In the genomic region with DNA sequence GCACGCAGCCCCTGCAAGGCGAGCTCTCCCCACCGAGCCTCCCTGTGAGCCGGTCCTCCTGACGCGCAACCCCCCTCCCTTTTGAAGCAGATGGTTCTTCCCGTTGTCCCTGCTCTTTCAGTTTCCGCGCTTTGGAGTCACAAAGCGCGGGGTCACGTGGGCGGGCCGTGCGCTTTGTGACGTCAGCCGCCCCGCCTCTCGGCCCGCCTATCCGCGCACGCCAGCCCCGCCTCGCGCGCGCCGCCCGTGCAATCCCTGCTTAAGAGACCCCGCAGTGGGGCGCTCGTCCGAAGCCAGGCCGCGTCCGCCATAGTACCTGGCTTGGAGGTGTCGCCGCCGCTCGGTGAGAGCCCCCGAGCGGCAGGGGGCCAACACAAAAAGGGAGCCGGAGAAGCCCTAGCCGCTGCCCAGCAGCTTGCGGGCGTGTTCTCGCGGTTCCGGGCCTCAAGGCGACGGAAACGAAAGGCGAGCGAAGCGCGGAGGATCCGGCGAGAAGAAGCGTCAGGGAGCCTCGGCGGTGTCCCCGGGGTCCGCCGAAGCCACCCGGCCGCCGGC, we compare ENCODE assay signal across 8 cellular contexts. TPM values are rescaled to one million over a fixed set of nuclear protein-coding genes. Genes with fewer than 3 reads are reported as not detected.
A peak's percentile ranks its signal among the peaks of the same experiment; 100 is the strongest.
DNase-seq lines count a peak whose midpoint lies in the region; ATAC-seq and TF ChIP-seq lines count a peak whose summit lies in the region.

A gene with protein sequence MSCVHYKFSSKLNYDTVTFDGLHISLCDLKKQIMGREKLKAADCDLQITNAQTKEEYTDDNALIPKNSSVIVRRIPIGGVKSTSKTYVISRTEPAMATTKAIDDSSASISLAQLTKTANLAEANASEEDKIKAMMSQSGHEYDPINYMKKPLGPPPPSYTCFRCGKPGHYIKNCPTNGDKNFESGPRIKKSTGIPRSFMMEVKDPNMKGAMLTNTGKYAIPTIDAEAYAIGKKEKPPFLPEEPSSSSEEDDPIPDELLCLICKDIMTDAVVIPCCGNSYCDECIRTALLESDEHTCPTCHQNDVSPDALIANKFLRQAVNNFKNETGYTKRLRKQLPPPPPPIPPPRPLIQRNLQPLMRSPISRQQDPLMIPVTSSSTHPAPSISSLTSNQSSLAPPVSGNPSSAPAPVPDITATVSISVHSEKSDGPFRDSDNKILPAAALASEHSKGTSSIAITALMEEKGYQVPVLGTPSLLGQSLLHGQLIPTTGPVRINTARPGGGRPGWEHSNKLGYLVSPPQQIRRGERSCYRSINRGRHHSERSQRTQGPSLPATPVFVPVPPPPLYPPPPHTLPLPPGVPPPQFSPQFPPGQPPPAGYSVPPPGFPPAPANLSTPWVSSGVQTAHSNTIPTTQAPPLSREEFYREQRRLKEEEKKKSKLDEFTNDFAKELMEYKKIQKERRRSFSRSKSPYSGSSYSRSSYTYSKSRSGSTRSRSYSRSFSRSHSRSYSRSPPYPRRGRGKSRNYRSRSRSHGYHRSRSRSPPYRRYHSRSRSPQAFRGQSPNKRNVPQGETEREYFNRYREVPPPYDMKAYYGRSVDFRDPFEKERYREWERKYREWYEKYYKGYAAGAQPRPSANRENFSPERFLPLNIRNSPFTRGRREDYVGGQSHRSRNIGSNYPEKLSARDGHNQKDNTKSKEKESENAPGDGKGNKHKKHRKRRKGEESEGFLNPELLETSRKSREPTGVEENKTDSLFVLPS (N-terminal part only) (plus strand): TSS at position 272 of the 555 bp plus-strand sequence. CDS start 1,061 bp downstream, outside the sequence.

- ATAC-seq in HG02571 (IDR thresholded peaks at IDR 0.05; ENCODE audit: unreplicated experiment): peak; percentile 80
- peak; percentile 97 for ATAC-seq in omental fat pad (ENCODE audit: low FRiP score)

- H3K9me3 ChIP-seq in SK-N-SH (no peaks in the 10 kb centered on the region), testis (no peaks in the 10 kb centered on the region)

- H4K20me1 ChIP-seq in SK-N-SH (ENCODE audit: insufficient read depth): peaks cover 43% of the 10 kb centered on the region

- POLR2A ChIA-PET in GM10248 (lab: Yijun Ruan, JAX): no interaction called here
- POLR2A ChIA-PET in SK-N-SH (lab: Yijun Ruan, JAX): interaction anchor here (0.7 to 1.2 kb wide), 2 partner anchors 10 to 22 kb away, joined by 5 read pairs; no protein-coding TSS in a partner anchor

- peaks cover 46% of the 10 kb centered on the region for H3K4me1 Mint-ChIP-seq in activated naive CD4-positive, alpha-beta T cell treated with anti-CD3 and anti-CD28 coated beads, Interleukin-2, amount 50 U/mL, for 24 hours

- H3K36me3 Mint-ChIP-seq in activated naive CD4-positive, alpha-beta T cell treated with anti-CD3 and anti-CD28 coated beads, Interleukin-2, amount 50 U/mL, for 24 hours: peaks cover 16% of the 10 kb centered on the region

- peak within 1 kb of the TSS; percentile 89 to 97 for H3K4me3 ChIP-seq in SK-N-SH (ENCODE audit: low read depth in 2 of 2, low read length in 1 of 2)
- peak within 1 kb of the TSS; percentile 92 to 96 for H3K4me3 ChIP-seq in testis

- DNase-seq in GM10248 (ENCODE audit: extremely low spot score) (peak; percentile 93), NCI-H1048 (lab: John Stamatoyannopoulos, UW) (peak; percentile 78), SK-N-SH (peak; percentile 94), glomerular endothelial cell (ENCODE audit: extremely low read depth, low read depth, low spot score) (peak; percentile 68), omental fat pad (ENCODE audit: low spot score) (peak; percentile 86), testis (peak; percentile 97)

- TF ChIP-seq RAD21 in SK-N-SH (IDR thresholded peaks at IDR 0.05; ENCODE audit: low read length): no peak

- no peaks in the 10 kb centered on the region for H3K27me3 Mint-ChIP-seq in activated naive CD4-positive, alpha-beta T cell treated with anti-CD3 and anti-CD28 coated beads, Interleukin-2, amount 50 U/mL, for 24 hours

- H3K27ac Mint-ChIP-seq in activated naive CD4-positive, alpha-beta T cell treated with anti-CD3 and anti-CD28 coated beads, Interleukin-2, amount 50 U/mL, for 24 hours: peak within 1 kb of the TSS; percentile 100

- TF ChIP-seq POLR2A in testis (IDR thresholded peaks at IDR 0.05): peak; percentile 97

- H3K27ac ChIP-seq in SK-N-SH (ENCODE audit: low read depth in 2 of 2, low read length in 1 of 2) (peak within 1 kb of the TSS; percentile 94 to 95), testis (peak within 1 kb of the TSS; percentile 100)

- intact Hi-C loops in testis (cut with DNase I; ENCODE audit: low total_unique reads): no loop called here

- H3K4me2 ChIP-seq in SK-N-SH: peak within 1 kb of the TSS; percentile 87

- H3K4me1 ChIP-seq in SK-N-SH (ENCODE audit: control insufficient read depth in 1 of 2, insufficient read depth in 2 of 2, low read depth in 1 of 2, low read length in 1 of 2) (peaks cover 8 to 10% of the 10 kb centered on the region in 2 experiments), testis (peaks cover 26% of the 10 kb centered on the region)

- TF ChIP-seq CTCF in GM10248 (IDR thresholded peaks at IDR 0.05; ENCODE audit: control extremely low read depth, extremely low read depth, low read depth, missing control alignments) (peak; percentile 40), SK-N-SH (IDR thresholded peaks at IDR 0.05) (peak; percentile 44), omental fat pad (IDR thresholded peaks at IDR 0.05) (no peak), testis (IDR thresholded peaks at IDR 0.05) (peak in 2 of 3 experiments; percentile 15 to 36)

- CTCF ChIA-PET in GM10248 (lab: Yijun Ruan, JAX) (interaction anchor here (0.8 to 4.2 kb wide), 10 partner anchors 11 to 406 kb away, joined by 3 to 20 read pairs (median 3); no protein-coding TSS in a partner anchor), SK-N-SH (lab: Yijun Ruan, JAX) (interaction anchor here (1.0 to 1.5 kb wide), 6 partner anchors 14 to 23 kb away, joined by 3 to 5 read pairs (median 4); no protein-coding TSS in a partner anchor)

- H3K4me3 Mint-ChIP-seq in activated naive CD4-positive, alpha-beta T cell treated with anti-CD3 and anti-CD28 coated beads, Interleukin-2, amount 50 U/mL, for 24 hours: peak within 1 kb of the TSS; percentile 100

- H2AFZ ChIP-seq in SK-N-SH (ENCODE audit: low read depth): peak within 1 kb of the TSS; percentile 91

- no peaks in the 10 kb centered on the region for H3K9me3 Mint-ChIP-seq in activated naive CD4-positive, alpha-beta T cell treated with anti-CD3 and anti-CD28 coated beads, Interleukin-2, amount 50 U/mL, for 24 hours

- no peaks in the 10 kb centered on the region for H3K27me3 ChIP-seq in SK-N-SH (ENCODE audit: insufficient read depth)
- H3K27me3 ChIP-seq in testis: no peaks in the 10 kb centered on the region

- WGBS in SK-N-SH (ENCODE audit: low lambda C conversion rate): 0% methylated on average over 29 of the region's 68 CpGs
- 0% methylated on average over 29 to 67 of the region's 68 CpGs for WGBS in testis, 2 donors

- H3K9me2 ChIP-seq in SK-N-SH: no peaks in the 10 kb centered on the region

- TF ChIP-seq EP300 in SK-N-SH (IDR thresholded peaks at IDR 0.05; ENCODE audit: borderline replicate concordance in 1 of 2, low read depth in 1 of 2, low read length in 1 of 2): peak in 1 of 2 experiments; percentile 39; a peak in 1 of 4 replicates

- H3K36me3 ChIP-seq in SK-N-SH (replicated peaks in 1 of 2; ENCODE audit: control insufficient read depth in 1 of 2, insufficient read depth in 2 of 2, low read length in 1 of 2) (peaks cover 5 to 11% of the 10 kb centered on the region in 2 experiments), testis (ENCODE audit: low read depth, missing control alignments) (no peaks in the 10 kb centered on the region)

- peaks cover 50% of the 10 kb centered on the region for H3K79me2 ChIP-seq in SK-N-SH (ENCODE audit: insufficient read depth)

- H3F3A ChIP-seq in SK-N-SH (replicated peaks; ENCODE audit: insufficient read depth): peaks cover 3% of the 10 kb centered on the region

- peak within 1 kb of the TSS; percentile 100 for H3K9ac ChIP-seq in SK-N-SH

TF ChIP-seq in SK-N-SH, 30 proteins besides CTCF, POLR2A, EP300 and RAD21 (continues in another document):
- TF ChIP-seq POLR2AphosphoS5 (IDR thresholded peaks at IDR 0.05; ENCODE audit: low read depth, low read length) (peak; percentile 96), FOSL2 (IDR thresholded peaks at IDR 0.05; ENCODE audit: borderline replicate concordance, low read depth) (no peak), NFIC (IDR thresholded peaks at IDR 0.05; ENCODE audit: borderline replicate concordance) (peak; percentile 10; the same call in 1 of the 2 replicates), RFX5 (IDR thresholded peaks at IDR 0.05; ENCODE audit: low read length) (no peak), CHD2 (IDR thresholded peaks at IDR 0.05; ENCODE audit: low read length, partially characterized antibody) (peak; percentile 28), FOXM1 (IDR thresholded peaks at IDR 0.05; ENCODE audit: low read depth) (0 out of 2 replicates have a peak, but pooled peaks have one; percentile 56), MAX (IDR thresholded peaks at IDR 0.05; ENCODE audit: low read depth) (peak; percentile 80), MEF2A (IDR thresholded peaks at IDR 0.05; ENCODE audit: borderline replicate concordance, low read depth) (no peak), EZH2phosphoT487 (IDR thresholded peaks at IDR 0.05; ENCODE audit: borderline replicate concordance, low read depth) (no peak), ELF1 (IDR thresholded peaks at IDR 0.05) (peak; percentile 54; the same call in 1 of the 2 replicates)

RNA-seq across cellular contexts. Expression of the gene that starts here (rescaled TPM):
- polyA plus RNA-seq in SK-N-SH (2012; rRNA removed) (15.1 and 21.8 TPM in 2 replicates), testis (ENCODE audit: insufficient read depth, low read depth, low replicate concordance) (43.3 TPM)
- 15.1 and 19.6 TPM in 2 replicates for polyA plus RNA-seq in SK-N-SH (2012; cell fraction: cytosol; rRNA removed)
- polyA plus RNA-seq in SK-N-SH (2012; cell fraction: nucleus; rRNA removed): 66.0 and 69.7 TPM in 2 replicates
- total RNA-seq in glomerular endothelial cell (33.5 and 54.5 TPM in 2 replicates), omental fat pad (10 to 100 TPM; 48.5 to 91.6 (median 80.4) TPM), testis (100 to 1,000 TPM; 112 to 126 TPM)

Comparison
In these comparisons a context has a peak if more than half of its experiments do, and no peak if none do; other contexts are left out.
1. Peak in every context shown above with its lines: DNase-seq, ATAC-seq, H3K4me3 ChIP-seq and H3K27ac ChIP-seq.
2. CTCF ChIP-seq: peak in GM10248 (single experiment), SK-N-SH (single experiment) and testis (2 of 3); none in omental fat pad (0 of 3).